In genomic region chr6:44190712-44191111, GRCh38 we compare ENCODE assay signal across 17 cellular contexts.
A peak's percentile ranks its signal among the peaks of the same experiment; 100 is the strongest.
DNase-seq lines count a peak whose midpoint lies in the region; ATAC-seq and FAIRE-seq lines count a peak whose summit lies in the region.
"Had no signal": no experiment of that assay in that cellular context is flagged by ENCODE, and none has a peak within 500 bp of the region (broad histone marks: within the 10 kb centered on the region; RNA-seq: fewer than 3 reads in every experiment).

No MANE protein-coding gene starts in this region.

- DNase-seq in GM18507 (ENCODE audit: extremely low spot score, insufficient read length, low read depth) (no peak), amniotic epithelial cell (ENCODE audit: low read depth) (peak; percentile 71), amniotic stem cell (lab: John Stamatoyannopoulos, UW) (no peak), posterior cingulate gyrus (no peak)
- DNase-seq: activated CD4-positive, alpha-beta memory T cell treated with anti-CD3 and anti-CD28 coated beads, Interleukin-2, amount 10 ng/mL, durations not matched to agents 7 days and 5 days; activated naive CD4-positive, alpha-beta T cell treated with Interleukin-2 at 50 U/mL for 16 hours; DMS 273 treated with DMSO at 0.1 percent for 48 hours; dorsolateral prefrontal cortex; left ventricle myocardium superior; NCI-H1417; SHP77; stimulated activated naive CD4-positive, alpha-beta T cell treated with Interleukin-2 at 50 U/mL for 16 hours; T1000 had no signal

- ATAC-seq in GM21619 (IDR thresholded peaks at IDR 0.05; ENCODE audit: unreplicated experiment) = peak; percentile 75
- ATAC-seq in HG03095 (IDR thresholded peaks at IDR 0.05; ENCODE audit: unreplicated experiment) = peak; percentile 80
- ATAC-seq in GM18873 (IDR thresholded peaks at IDR 0.05; ENCODE audit: low FRiP score, unreplicated experiment) = no peak
- no peak for ATAC-seq in GM19467 (IDR thresholded peaks at IDR 0.05; ENCODE audit: unreplicated experiment)
- ATAC-seq: left ventricle myocardium superior had no signal

- intact Hi-C loops in posterior cingulate gyrus (cut with DNase I) = no loop called here

- FAIRE-seq in GM18507 (lab: Jason Lieb, UNC) = peak; percentile 41

Comparison
In these comparisons a context has a peak if more than half of its experiments do, and no peak if none do; other contexts are left out.
1. ATAC-seq: peak in GM21619 (single experiment) and HG03095 (single experiment); none in GM18873 (single experiment) and GM19467 (single experiment).